8 cellular contexts compared by ENCODE assay signal in genomic region chr6:30101939-30102700, GRCh38. TPM values are rescaled to one million over a fixed set of nuclear protein-coding genes. Genes with fewer than 3 reads are reported as not detected.
A peak's percentile ranks its signal among the peaks of the same experiment; 100 is the strongest.
DNase-seq lines count a peak whose midpoint lies in the region; ATAC-seq and TF ChIP-seq lines count a peak whose summit lies in the region.

No MANE protein-coding gene starts in this region.

- no peaks in the 10 kb centered on the region for H3K79me2 ChIP-seq in GM23338 (replicated peaks; ENCODE audit: insufficient read depth)
- H3K79me2 ChIP-seq in smooth muscle cell (ENCODE audit: low read depth) = no peaks in the 10 kb centered on the region

- TF ChIP-seq CTCF in GM23338 (conservative IDR thresholded peaks at IDR 0.05; ENCODE audit: low read depth in 2 of 2) (0 out of 4 replicates have a peak, but pooled peaks of 1 of the 2 experiments have one; percentile 12), smooth muscle cell (IDR thresholded peaks at IDR 0.05; ENCODE audit: borderline replicate concordance, insufficient read depth, poor library complexity, severe bottlenecking) (no peak)

- H2AFZ ChIP-seq in GM23338 (peak overlapping the region; percentile 99), smooth muscle cell (ENCODE audit: low read depth) (peak overlapping the region; percentile 84)

- peaks cover 87% of the 10 kb centered on the region for H3K27me3 ChIP-seq in GM23338 (ENCODE audit: insufficient read depth)
- peaks cover 79% of the 10 kb centered on the region for H3K27me3 ChIP-seq in smooth muscle cell (ENCODE audit: low read depth)

- peaks cover 73% of the 10 kb centered on the region for H3K27me3 Mint-ChIP-seq in GM23338 (ENCODE audit: insufficient read depth, low read depth, poor library complexity)

- H3K4me1 ChIP-seq in GM23338 (ENCODE audit: insufficient read depth) (peaks cover 28% of the 10 kb centered on the region), smooth muscle cell (ENCODE audit: low read depth) (peaks cover 17% of the 10 kb centered on the region)

- H3K36me3 ChIP-seq in GM23338 (ENCODE audit: insufficient read depth) = no peaks in the 10 kb centered on the region
- no peaks in the 10 kb centered on the region for H3K36me3 ChIP-seq in smooth muscle cell (ENCODE audit: low read depth)

- WGBS in smooth muscle cell (ENCODE audit: low lambda C conversion rate) = 6% methylated on average over 47 of the region's 48 CpGs

- H3K27ac Mint-ChIP-seq in GM23338 = no peak overlapping the region

- H3K27ac ChIP-seq in GM23338 (ENCODE audit: low read depth) = no peak overlapping the region
- H3K27ac ChIP-seq in smooth muscle cell (ENCODE audit: low read depth) = no peak overlapping the region

- peaks cover 34% of the 10 kb centered on the region for H3K4me1 Mint-ChIP-seq in GM23338

- H4K20me1 ChIP-seq in GM23338 (replicated peaks; ENCODE audit: insufficient read depth) (no peaks in the 10 kb centered on the region), smooth muscle cell (ENCODE audit: low read depth) (no peaks in the 10 kb centered on the region)

- DNase-seq in Caki2 (ENCODE audit: low read depth) (peak; percentile 80), GM23338 (ENCODE audit: low spot score) (peak; percentile 96), NCI-H2107 treated with DMSO at 0.1 percent for 48 hours (lab: John Stamatoyannopoulos, UW; ENCODE audit: unreplicated experiment) (peak; percentile 15), cerebellar cortex (ENCODE audit: low spot score) (peak; percentile 38), islet precursor cell (peak; percentile 97), smooth muscle cell (lab: John Stamatoyannopoulos, UW; ENCODE audit: unreplicated experiment) (peak; percentile 75)

- H3K9me2 ChIP-seq in GM23338 (ENCODE audit: insufficient read depth) = no peaks in the 10 kb centered on the region

- no peaks in the 10 kb centered on the region for H3K9me3 ChIP-seq in smooth muscle cell (replicated peaks; ENCODE audit: low read depth)

- in situ Hi-C loops in Caki2 (cut with HindIII; ENCODE audit: low pct_unique_long_range_greater_than_20kb, low sequenced_read_pairs) = no loop called here

- peaks cover 5% of the 10 kb centered on the region; the same call in 1 of the 2 replicates for H3F3A ChIP-seq in GM23338 (replicated peaks; ENCODE audit: low read depth)
- H3F3A ChIP-seq in smooth muscle cell (ENCODE audit: low read depth) = no peaks in the 10 kb centered on the region

- H3K9ac ChIP-seq in smooth muscle cell (ENCODE audit: low read depth) = no peak overlapping the region

- ATAC-seq in GM23338 (peak; percentile 80), GM18502 (IDR thresholded peaks at IDR 0.05; ENCODE audit: poor library complexity, unreplicated experiment) (no peak)
- ATAC-seq in activated CD4-positive, CD25-positive, alpha-beta regulatory T cell treated with anti-CD3 and anti-CD28 coated beads, Interleukin-2, amount 50 U/mL, for 24 hours = peak; percentile 56 to 66

- H3K9me3 Mint-ChIP-seq in GM23338 = no peaks in the 10 kb centered on the region; the same call in 2 of the 3 replicates

- peak overlapping the region; percentile 81 for H3K4me3 Mint-ChIP-seq in GM23338

- peak overlapping the region; percentile 93 for H3K4me2 ChIP-seq in GM23338
- peak overlapping the region; percentile 85 for H3K4me2 ChIP-seq in smooth muscle cell

- H3K4me3 ChIP-seq in GM23338 (peak overlapping the region; percentile 78), smooth muscle cell (peak overlapping the region; percentile 51)

- no peaks in the 10 kb centered on the region; the same call in 2 of the 3 replicates for H3K36me3 Mint-ChIP-seq in GM23338 (ENCODE audit: low read depth)

TF ChIP-seq in GM23338, 12 proteins besides CTCF, POLR2A, EP300 and RAD21:
- TF ChIP-seq POLR2AphosphoS5 (IDR thresholded peaks at IDR 0.05; ENCODE audit: low read depth) (peak; percentile 68), ZNF462 (CRISPR knock-in tag; IDR thresholded peaks at IDR 0.05) (no peak), ZNF331 (CRISPR knock-in tag; IDR thresholded peaks at IDR 0.05; ENCODE audit: low read depth) (no peak), EZH2 (IDR thresholded peaks at IDR 0.05; ENCODE audit: low read depth, unreplicated experiment) (no peak)

RNA-seq across cellular contexts. Expression of gene TRIM31, which starts 10.8 kb away (rescaled TPM):
- total RNA-seq in Caki2 (2014; rRNA removed; shearing (Covaris generic); ENCODE audit: low replicate concordance) = 0.71 and 3.0 TPM in 2 replicates
- total RNA-seq in GM23338 (2014; rRNA removed; shearing (Covaris generic)) = not detected in 2 replicates
- polyA plus RNA-seq in GM23338 (2016; fragmentation: Nextera tagmentation; extraction: Ambion mirVana) (0.10 and 0.26 TPM in 2 replicates), smooth muscle cell (not detected in 2 replicates)
- 0.18 TPM in 1 of 2 replicates, not detected in the other for total RNA-seq in smooth muscle cell

RNA-seq across cellular contexts. Expression of gene RNF39, which starts 26.6 kb away (rescaled TPM):
- total RNA-seq in Caki2 (2014; rRNA removed; shearing (Covaris generic); ENCODE audit: low replicate concordance) = not detected in 2 replicates
- 0.85 and 0.94 TPM in 2 replicates for total RNA-seq in GM23338 (2014; rRNA removed; shearing (Covaris generic))
- polyA plus RNA-seq in GM23338 (2016; fragmentation: Nextera tagmentation; extraction: Ambion mirVana) = 0.50 and 1.1 TPM in 2 replicates
- 0.18 and 0.90 TPM in 2 replicates for total RNA-seq in smooth muscle cell
- 0.70 and 0.74 TPM in 2 replicates for polyA plus RNA-seq in smooth muscle cell

RNA-seq across cellular contexts. Expression of gene TRIM40, which starts 33.8 kb away (rescaled TPM):
- not detected in 2 replicates for total RNA-seq in Caki2 (2014; rRNA removed; shearing (Covaris generic); ENCODE audit: low replicate concordance)
- not detected in 2 replicates for total RNA-seq in GM23338 (2014; rRNA removed; shearing (Covaris generic))
- polyA plus RNA-seq in GM23338 (2016; fragmentation: Nextera tagmentation; extraction: Ambion mirVana) (not detected in 2 replicates), smooth muscle cell (not detected in 2 replicates)
- total RNA-seq in smooth muscle cell = not detected in 2 replicates

RNA-seq across cellular contexts. Expression of gene PPP1R11, which starts 35.1 kb away (rescaled TPM):
- 66.9 and 98.8 TPM in 2 replicates for total RNA-seq in Caki2 (2014; rRNA removed; shearing (Covaris generic); ENCODE audit: low replicate concordance)
- total RNA-seq in GM23338 (2014; rRNA removed; shearing (Covaris generic)) = 19.2 and 19.6 TPM in 2 replicates
- polyA plus RNA-seq in GM23338 (2016; fragmentation: Nextera tagmentation; extraction: Ambion mirVana) (26.6 and 27.3 TPM in 2 replicates), smooth muscle cell (76.8 and 80.2 TPM in 2 replicates)
- total RNA-seq in smooth muscle cell = 48.8 and 63.4 TPM in 2 replicates

RNA-seq across cellular contexts. Expression of gene POLR1H, which starts 41.1 kb away (rescaled TPM):
- 33.2 and 52.3 TPM in 2 replicates for total RNA-seq in Caki2 (2014; rRNA removed; shearing (Covaris generic); ENCODE audit: low replicate concordance)
- 28.1 and 30.1 TPM in 2 replicates for total RNA-seq in GM23338 (2014; rRNA removed; shearing (Covaris generic))
- polyA plus RNA-seq in GM23338 (2016; fragmentation: Nextera tagmentation; extraction: Ambion mirVana) (89.4 and 93.6 TPM in 2 replicates), smooth muscle cell (35.1 and 41.7 TPM in 2 replicates)
- total RNA-seq in smooth muscle cell = 17.3 and 21.0 TPM in 2 replicates

Comparison
In these comparisons a context has a peak if more than half of its experiments do, and no peak if none do; other contexts are left out.
1. DNase-seq: peak in every context shown above with its lines; median percentile 97 in islet precursor cell; 96 in GM23338; 80 in Caki2; 75 in smooth muscle cell; 38 in cerebellar cortex; 15 in NCI-H2107 treated with DMSO at 0.1 percent for 48 hours.